In genomic region chr4:56424697-56425514, GRCh38 we compare ENCODE assay signal across 8 cellular contexts. TPM values are rescaled to one million over a fixed set of nuclear protein-coding genes. Genes with fewer than 3 reads are reported as not detected.
DNase-seq lines count a peak whose midpoint lies in the region; ATAC-seq and TF ChIP-seq lines count a peak whose summit lies in the region.

No MANE protein-coding gene starts in this region.

- peaks cover 4% of the 10 kb centered on the region for H3K9me3 Mint-ChIP-seq in neural crest cell

- H3K4me3 ChIP-seq in AG10803 (ENCODE audit: low read length): no peak overlapping the region

- peaks cover 10% of the 10 kb centered on the region for H3K4me1 Mint-ChIP-seq in neural crest cell

- DNase-seq in AG10803 (ENCODE audit: low read depth): peak; percentile 42
- DNase-seq in GM13976 (ENCODE audit: low spot score): peak; percentile 32
- peak in 4 of 5 donors; percentile 10 to 46 (median 20) for DNase-seq in T-helper 1 cell
- peak; percentile 60 to 80 for DNase-seq in erythroblast (lab: John Stamatoyannopoulos, UW)
- DNase-seq in neural crest cell (ENCODE audit: low read depth, low spot score): no peak
- no peak for DNase-seq in mesenteric fat pad (ENCODE audit: low spot score)
- no peak for DNase-seq in G401 (ENCODE audit: low spot score)

- no peaks in the 10 kb centered on the region for H3K27me3 Mint-ChIP-seq in neural crest cell (ENCODE audit: low read depth)

- H3K36me3 Mint-ChIP-seq in neural crest cell (ENCODE audit: low read depth): peaks cover 10% of the 10 kb centered on the region

- no peak for ATAC-seq in GM21367 (IDR thresholded peaks at IDR 0.05; ENCODE audit: unreplicated experiment)

- TF ChIP-seq CTCF in AG10803 (conservative IDR thresholded peaks at IDR 0.05; ENCODE audit: low read length) (peak; percentile 77), GM13976 (IDR thresholded peaks at IDR 0.05; ENCODE audit: borderline replicate concordance, control extremely low read depth, extremely low read depth, insufficient read depth, missing control alignments) (peak; percentile 38), neural crest cell (conservative IDR thresholded peaks at IDR 0.05) (peak; percentile 77)

- no peak overlapping the region for H3K27ac Mint-ChIP-seq in neural crest cell (ENCODE audit: unreplicated experiment)

- H3K4me3 Mint-ChIP-seq in neural crest cell: no peak overlapping the region

- in situ Hi-C loops in GM13976 (cut with MboI; ENCODE audit: low sequenced_read_pairs, unreplicated experiment): no loop called here
- in situ Hi-C loops in G401 (cut with HindIII; ENCODE audit: low sequenced_read_pairs): no loop called here

- TF ChIP-seq POLR2A in erythroblast (IDR thresholded peaks at IDR 0.05; ENCODE audit: low read length): no peak

RNA-seq across cellular contexts. Expression of gene PPAT, which starts 10.5 kb away (rescaled TPM):
- total RNA-seq in neural crest cell (47.4 and 52.9 TPM in 2 replicates), mesenteric fat pad (4.8 TPM)
- 41.2 and 53.2 TPM in 2 replicates for total RNA-seq in G401 (2014; rRNA removed; shearing (Covaris generic))

RNA-seq across cellular contexts. Expression of gene PAICS, which starts 11.2 kb away (rescaled TPM):
- total RNA-seq in neural crest cell (279 and 286 TPM in 2 replicates), mesenteric fat pad (41.2 TPM)
- 152 and 224 TPM in 2 replicates for total RNA-seq in G401 (2014; rRNA removed; shearing (Covaris generic))

RNA-seq across cellular contexts. Expression of gene AASDH, which starts 37.6 kb away (rescaled TPM):
- 12.6 and 16.7 TPM in 2 replicates for total RNA-seq in neural crest cell
- 7.7 TPM for total RNA-seq in mesenteric fat pad
- total RNA-seq in G401 (2014; rRNA removed; shearing (Covaris generic)): 6.7 and 18.7 TPM in 2 replicates

RNA-seq across cellular contexts. Expression of gene SRP72, which starts 42.5 kb away (rescaled TPM):
- 169 and 172 TPM in 2 replicates for total RNA-seq in neural crest cell
- 83.7 TPM for total RNA-seq in mesenteric fat pad
- 23.8 and 51.6 TPM in 2 replicates for total RNA-seq in G401 (2014; rRNA removed; shearing (Covaris generic))

Comparison
In these comparisons a context has a peak if more than half of its experiments do, and no peak if none do; other contexts are left out.
1. DNase-seq: peak in AG10803 (single experiment), GM13976 (single experiment), T-helper 1 cell (4 of 5) and erythroblast (2 of 2); none in neural crest cell (single experiment), mesenteric fat pad (single experiment) and G401 (single experiment).
2. Peak in every context shown above with its lines, with median percentiles within 50 percentile points of each other: CTCF ChIP-seq.